8 cellular contexts compared by ENCODE assay signal in the genomic region with DNA sequence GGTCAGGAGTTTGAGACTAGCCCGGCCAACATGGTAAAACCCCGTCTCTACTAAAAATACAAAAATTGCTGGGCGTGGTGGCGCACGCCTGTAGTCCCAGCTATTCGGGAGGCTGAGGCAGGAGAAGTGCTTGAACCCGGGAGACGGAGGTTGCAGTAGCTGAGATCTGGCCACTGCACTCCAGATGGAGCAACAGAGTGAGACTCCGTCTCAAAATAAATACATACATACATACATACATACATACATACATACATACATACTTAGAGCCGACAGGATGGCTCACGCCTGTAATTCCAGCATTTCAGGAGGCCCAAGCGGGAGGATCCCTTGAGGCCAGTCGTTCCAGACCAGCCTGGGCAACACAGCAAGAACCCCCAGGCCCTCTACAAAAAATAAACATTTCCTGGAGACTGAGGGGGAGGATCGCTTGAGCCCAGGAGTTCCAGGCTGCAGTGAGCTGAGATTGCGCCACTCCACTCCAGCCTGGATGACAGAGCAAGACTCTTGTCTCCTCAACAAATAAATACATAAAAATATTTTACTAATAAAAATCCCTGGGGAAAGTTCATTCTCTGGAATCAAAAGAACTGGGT. TPM values are rescaled to one million over a fixed set of nuclear protein-coding genes. Genes with fewer than 3 reads are reported as not detected.
DNase-seq lines count a peak whose midpoint lies in the region; ATAC-seq, FAIRE-seq and TF ChIP-seq lines count a peak whose summit lies in the region.

No MANE protein-coding gene starts in this region.

- peak overlapping the region; percentile 96 for H3K27ac Mint-ChIP-seq in activated CD4-positive, alpha-beta memory T cell treated with anti-CD3 and anti-CD28 coated beads, Interleukin-2, amount 10 ng/mL, durations not matched to agents 7 days and 5 days

- CTCF ChIA-PET in activated CD4-positive, alpha-beta memory T cell treated with anti-CD3 and anti-CD28 coated beads, Interleukin-2, amount 10 ng/mL, durations not matched to agents 7 days and 5 days (lab: Charles Lee): no interaction called here

- DNase-seq in HFF-Myc (ENCODE audit: extremely low read depth, low read depth): no peak
- no peak for DNase-seq in activated CD4-positive, alpha-beta memory T cell treated with anti-CD3 and anti-CD28 coated beads, Interleukin-2, amount 10 ng/mL, durations not matched to agents 7 days and 5 days
- no peak for DNase-seq in right atrium auricular region (ENCODE audit: low spot score)
- DNase-seq in small intestine: no peak
- no peak for DNase-seq in NCI-H1930 (lab: John Stamatoyannopoulos, UW)
- DNase-seq in NCI-H2081 treated with DMSO at 0.1 percent for 48 hours (lab: John Stamatoyannopoulos, UW): no peak
- no peak for DNase-seq in NCI-H510A (lab: John Stamatoyannopoulos, UW)

- no peaks in the 10 kb centered on the region for H3K27me3 ChIP-seq in right atrium auricular region
- no peaks in the 10 kb centered on the region for H3K27me3 ChIP-seq in small intestine (ENCODE audit: control insufficient read depth in 2 of 2, insufficient read depth in 2 of 2, low read length in 2 of 2)

- H3K4me1 ChIP-seq in right atrium auricular region (peaks cover 0 to 18% of the 10 kb centered on the region in 2 donors), small intestine (ENCODE audit: control insufficient read depth in 2 of 2, insufficient read depth in 1 of 2, low read depth in 1 of 2, low read length in 1 of 2) (peaks cover 0 to 6% of the 10 kb centered on the region in 2 donors)

- TF ChIP-seq CTCF in HFF-Myc (IDR thresholded peaks at IDR 0.05; ENCODE audit: low read depth, low read length, missing control alignments) (no peak), right atrium auricular region (IDR thresholded peaks at IDR 0.05) (no peak)

- H3K4me3 ChIP-seq in HFF-Myc (replicated peaks; ENCODE audit: low read depth, low read length) (peak overlapping the region; percentile 85), right atrium auricular region (peak overlapping the region; percentile 60 to 86), small intestine (ENCODE audit: low read depth in 1 of 2, low read length in 2 of 2) (peak overlapping the region in 1 of 2 donors; percentile 79)

- no peaks in the 10 kb centered on the region for H3K36me3 ChIP-seq in right atrium auricular region
- no peaks in the 10 kb centered on the region for H3K36me3 ChIP-seq in small intestine (ENCODE audit: control insufficient read depth in 2 of 2, insufficient read depth in 2 of 2, low read length in 2 of 2)

- no peak for FAIRE-seq in small intestine (lab: Jason Lieb, UNC)

- H3K27me3 Mint-ChIP-seq in activated CD4-positive, alpha-beta memory T cell treated with anti-CD3 and anti-CD28 coated beads, Interleukin-2, amount 10 ng/mL, durations not matched to agents 7 days and 5 days: no peaks in the 10 kb centered on the region

- H3K9me3 ChIP-seq in right atrium auricular region (no peaks in the 10 kb centered on the region), small intestine (ENCODE audit: control insufficient read depth, low read depth) (no peaks in the 10 kb centered on the region)

- peaks cover 5% of the 10 kb centered on the region for H3K36me3 Mint-ChIP-seq in activated CD4-positive, alpha-beta memory T cell treated with anti-CD3 and anti-CD28 coated beads, Interleukin-2, amount 10 ng/mL, durations not matched to agents 7 days and 5 days (ENCODE audit: low read depth)

- H3K27ac ChIP-seq in right atrium auricular region (peak overlapping the region; percentile 94 to 97), small intestine (ENCODE audit: low read depth in 1 of 2, low read length in 1 of 2) (peak overlapping the region; percentile 98)

- no peak for ATAC-seq in HG03139 (IDR thresholded peaks at IDR 0.05; ENCODE audit: unreplicated experiment)

- WGBS in small intestine, 3 donors: 54 to 70% (median 65%) methylated on average over 15 of the region's 15 CpGs

- peak overlapping the region; percentile 96 for H3K4me3 Mint-ChIP-seq in activated CD4-positive, alpha-beta memory T cell treated with anti-CD3 and anti-CD28 coated beads, Interleukin-2, amount 10 ng/mL, durations not matched to agents 7 days and 5 days

- H3K4me1 Mint-ChIP-seq in activated CD4-positive, alpha-beta memory T cell treated with anti-CD3 and anti-CD28 coated beads, Interleukin-2, amount 10 ng/mL, durations not matched to agents 7 days and 5 days: peaks cover 22% of the 10 kb centered on the region

- no peaks in the 10 kb centered on the region for H3K9me3 Mint-ChIP-seq in activated CD4-positive, alpha-beta memory T cell treated with anti-CD3 and anti-CD28 coated beads, Interleukin-2, amount 10 ng/mL, durations not matched to agents 7 days and 5 days

- POLR2A ChIA-PET in activated CD4-positive, alpha-beta memory T cell treated with anti-CD3 and anti-CD28 coated beads, Interleukin-2, amount 10 ng/mL, durations not matched to agents 7 days and 5 days (lab: Charles Lee): no interaction called here

RNA-seq across cellular contexts. Expression of gene FBXL18, which starts 0.9 kb away (rescaled TPM):
- 10 to 100 TPM in 1 of 2 experiments, 1 to 10 TPM in 1; 9.4 to 10.1 TPM for total RNA-seq in activated CD4-positive, alpha-beta memory T cell treated with anti-CD3 and anti-CD28 coated beads, Interleukin-2, amount 10 ng/mL, durations not matched to agents 7 days and 5 days
- total RNA-seq in right atrium auricular region: 1 to 10 TPM; 6.7 to 7.8 TPM
- polyA plus RNA-seq in small intestine: 1 to 10 TPM; 1.1 to 3.4 (median 1.3) TPM

RNA-seq across cellular contexts. Expression of gene ACTB, which starts 15.9 kb away (rescaled TPM):
- total RNA-seq in activated CD4-positive, alpha-beta memory T cell treated with anti-CD3 and anti-CD28 coated beads, Interleukin-2, amount 10 ng/mL, durations not matched to agents 7 days and 5 days: over 10,000 TPM; 11,429 to 11,435 TPM
- total RNA-seq in right atrium auricular region: 1,000 to 10,000 TPM in 1 of 2 donors, 100 to 1,000 TPM in 1; 979 to 1,431 TPM
- polyA plus RNA-seq in small intestine: 1,000 to 10,000 TPM; 3,422 to 5,487 (median 4,014) TPM

Comparison
In these comparisons a context has a peak if more than half of its experiments do, and no peak if none do; other contexts are left out.
1. RNA of gene ACTB, which starts 15.9 kb away (total RNA-seq): 11,429 to 11,435 TPM in activated CD4-positive, alpha-beta memory T cell treated with anti-CD3 and anti-CD28 coated beads, Interleukin-2, amount 10 ng/mL, durations not matched to agents 7 days and 5 days; 979 to 1,431 TPM in right atrium auricular region; every median in the first group is over 4 times any median in the second.